Comparison of ENCODE assay signal across 20 cellular contexts in genomic region chr2:133657591-133657990, GRCh38.
DNase-seq lines count a peak whose midpoint lies in the region; ATAC-seq, FAIRE-seq and TF ChIP-seq lines count a peak whose summit lies in the region.
"Had no signal": no experiment of that assay in that cellular context is flagged by ENCODE, and none has a peak within 500 bp of the region (broad histone marks: within the 10 kb centered on the region; RNA-seq: fewer than 3 reads in every experiment).

No MANE protein-coding gene starts in this region.

- H3K27ac Mint-ChIP-seq in neural crest cell (ENCODE audit: unreplicated experiment) = peak overlapping the region; percentile 9
- H3K27ac Mint-ChIP-seq: effector memory CD8-positive, alpha-beta T cell; mesothelial cell of epicardium; nephron had no signal

- DNase-seq in Caki2 (ENCODE audit: low read depth) (peak; percentile 79), RCC 7860 (ENCODE audit: low spot score) (peak; percentile 63), epithelial cell of esophagus (ENCODE audit: low read depth) (peak; percentile 4), neural crest cell (ENCODE audit: low read depth, low spot score) (no peak), KBM-7 (no peak), NCI-H128 (lab: John Stamatoyannopoulos, UW; ENCODE audit: unreplicated experiment) (no peak)
- DNase-seq: DMS 273 treated with DMSO at 0.1 percent for 48 hours; effector memory CD8-positive, alpha-beta T cell; KG1; NCI-H187 treated with DMSO at 0.1 percent for 48 hours; NCI-H345; substantia nigra; T-helper 9 cell had no signal

- H3K4me3 ChIP-seq in epithelial cell of esophagus (ENCODE audit: low read length) = no peak overlapping the region
- H3K4me3 ChIP-seq: A549 had no signal

- H3K4me3 Mint-ChIP-seq in neural crest cell = no peak overlapping the region
- H3K4me3 Mint-ChIP-seq: central memory CD8-positive, alpha-beta T cell; effector memory CD8-positive, alpha-beta T cell; mesothelial cell of epicardium; nephron had no signal

- no peak for FAIRE-seq in RCC 7860 (lab: Jason Lieb, UNC)
- FAIRE-seq: A549 had no signal

- in situ Hi-C loops in Caki2 (cut with HindIII; ENCODE audit: low pct_unique_long_range_greater_than_20kb, low sequenced_read_pairs) = no loop called here
- in situ Hi-C loops in KBM-7 (cut with MboI; ENCODE audit: low pct_unique_long_range_greater_than_20kb, low sequenced_read_pairs) = no loop called here

- no peaks in the 10 kb centered on the region for H3K27me3 Mint-ChIP-seq in neural crest cell (ENCODE audit: low read depth)
- H3K27me3 Mint-ChIP-seq: central memory CD8-positive, alpha-beta T cell; effector memory CD8-positive, alpha-beta T cell had no signal

- TF ChIP-seq CTCF in epithelial cell of esophagus (IDR thresholded peaks at IDR 0.05; ENCODE audit: insufficient read depth, low read depth, low read length, missing control alignments) (no peak), neural crest cell (conservative IDR thresholded peaks at IDR 0.05) (no peak)

- H3K36me3 Mint-ChIP-seq in neural crest cell (ENCODE audit: low read depth) = peaks cover 8% of the 10 kb centered on the region
- H3K36me3 Mint-ChIP-seq: mesothelial cell of epicardium had no signal

- peaks cover 9% of the 10 kb centered on the region for H3K9me3 Mint-ChIP-seq in neural crest cell
- H3K9me3 Mint-ChIP-seq: central memory CD8-positive, alpha-beta T cell; mesothelial cell of epicardium; nephron had no signal

- H3K4me1 Mint-ChIP-seq in neural crest cell = peaks cover 42% of the 10 kb centered on the region
- H3K4me1 Mint-ChIP-seq: central memory CD8-positive, alpha-beta T cell; mesothelial cell of epicardium had no signal

- no peak for ATAC-seq in HG02678 (IDR thresholded peaks at IDR 0.05; ENCODE audit: unreplicated experiment)
- ATAC-seq in GM21529 (IDR thresholded peaks at IDR 0.05; ENCODE audit: unreplicated experiment) = no peak
- ATAC-seq: A549; effector memory CD8-positive, alpha-beta T cell; Panc1 had no signal

Comparison
In these comparisons a context has a peak if more than half of its experiments do, and no peak if none do; other contexts are left out.
1. DNase-seq: peak in Caki2 (single experiment), RCC 7860 (single experiment) and epithelial cell of esophagus (single experiment); none in neural crest cell (single experiment), KBM-7 (single experiment) and NCI-H128 (single experiment).